19 cellular contexts compared by ENCODE assay signal in the genomic region with DNA sequence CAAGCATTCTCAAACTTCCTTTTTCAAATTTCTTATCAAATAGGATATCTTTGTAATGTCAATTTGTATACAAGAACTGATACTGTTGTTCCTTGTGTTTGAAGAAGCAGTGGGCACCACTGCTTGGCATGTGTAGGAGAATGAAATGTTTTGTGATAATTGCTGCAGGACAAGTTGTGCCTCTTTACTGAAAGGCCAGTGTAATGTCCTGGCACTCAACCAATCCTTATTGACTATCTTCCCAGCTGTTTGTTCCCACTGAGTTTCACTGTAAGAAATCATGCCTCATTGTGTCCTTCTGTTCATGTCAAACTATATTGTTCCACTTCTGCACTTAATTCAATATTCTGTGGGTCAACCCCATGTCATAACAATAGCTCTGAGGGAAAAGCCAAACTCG.
DNase-seq lines count a peak whose midpoint lies in the region; ATAC-seq and TF ChIP-seq lines count a peak whose summit lies in the region.
"Had no signal": no experiment of that assay in that cellular context is flagged by ENCODE, and none has a peak within 500 bp of the region (broad histone marks: within the 10 kb centered on the region; RNA-seq: fewer than 3 reads in every experiment).

No MANE protein-coding gene starts in this region.

- H3K36me3 Mint-ChIP-seq in type B pancreatic cell: no peaks in the 10 kb centered on the region
- H3K36me3 Mint-ChIP-seq in glutamatergic neuron (ENCODE audit: unreplicated experiment): no peaks in the 10 kb centered on the region
- H3K36me3 Mint-ChIP-seq: CD8-positive, alpha-beta memory T cell had no signal

- ATAC-seq in upper lobe of right lung: no peak
- ATAC-seq: Panc1 had no signal

- TF ChIP-seq CTCF in LNCaP clone FGC (IDR thresholded peaks at IDR 0.05; ENCODE audit: control insufficient read depth, extremely low read depth, insufficient read depth): no peak
- no peak for TF ChIP-seq CTCF in upper lobe of right lung (IDR thresholded peaks at IDR 0.05)
- TF ChIP-seq CTCF in type B pancreatic cell (conservative IDR thresholded peaks at IDR 0.05): no peak
- no peak for TF ChIP-seq CTCF in glutamatergic neuron (IDR thresholded peaks at IDR 0.05; ENCODE audit: partially characterized antibody, unreplicated experiment)

- H3K27ac Mint-ChIP-seq in type B pancreatic cell (no peak overlapping the region), glutamatergic neuron (ENCODE audit: unreplicated experiment) (no peak overlapping the region)
- H3K27ac Mint-ChIP-seq: CD8-positive, alpha-beta memory T cell had no signal

- H3K27me3 ChIP-seq in upper lobe of right lung: no peaks in the 10 kb centered on the region
- H3K27me3 ChIP-seq: BLaER1 treated with 17β-estradiol and CSF1 and Interleukin-3, amounts not matched to agents 10 nM and 100 nM had no signal

- peak; percentile 14 for DNase-seq in NCI-H1105 treated with DMSO at 0.1 percent for 48 hours (lab: John Stamatoyannopoulos, UW)
- DNase-seq in NCI-H1105 (lab: John Stamatoyannopoulos, UW): no peak
- DNase-seq in LNCaP clone FGC (ENCODE audit: low read depth): peak; percentile 39
- peak; percentile 54 for DNase-seq in foreskin melanocyte
- peak; percentile 44 for DNase-seq in retina
- no peak for DNase-seq in upper lobe of right lung
- no peak for DNase-seq in type B pancreatic cell (ENCODE audit: extremely low spot score, unreplicated experiment)
- DNase-seq in glutamatergic neuron: no peak
- DNase-seq: CD8-positive, alpha-beta memory T cell; EL; H7; IMR-90; Karpas-422; NCI-H187 treated with DMSO at 0.1 percent for 48 hours; NCI-H2171 treated with DMSO at 0.1 percent for 48 hours; NCI-H774; SK-N-SH had no signal

- no peaks in the 10 kb centered on the region for H3K9me3 Mint-ChIP-seq in type B pancreatic cell
- no peaks in the 10 kb centered on the region for H3K9me3 Mint-ChIP-seq in glutamatergic neuron (ENCODE audit: unreplicated experiment)

- H3K27me3 Mint-ChIP-seq in type B pancreatic cell: no peaks in the 10 kb centered on the region
- no peaks in the 10 kb centered on the region for H3K27me3 Mint-ChIP-seq in glutamatergic neuron (ENCODE audit: unreplicated experiment)

- H3K4me1 Mint-ChIP-seq in type B pancreatic cell (ENCODE audit: unreplicated experiment) (no peaks in the 10 kb centered on the region), glutamatergic neuron (ENCODE audit: low read depth, unreplicated experiment) (no peaks in the 10 kb centered on the region)
- H3K4me1 Mint-ChIP-seq: CD8-positive, alpha-beta memory T cell had no signal

- H3K27ac ChIP-seq in upper lobe of right lung: no peak overlapping the region
- H3K27ac ChIP-seq: BLaER1 treated with 17β-estradiol and CSF1 and Interleukin-3, amounts not matched to agents 10 nM and 100 nM had no signal

- no peaks in the 10 kb centered on the region for H3K36me3 ChIP-seq in upper lobe of right lung
- H3K36me3 ChIP-seq: BLaER1 treated with 17β-estradiol and CSF1 and Interleukin-3, amounts not matched to agents 10 nM and 100 nM had no signal

- no peak overlapping the region for H3K4me3 ChIP-seq in LNCaP clone FGC (ENCODE audit: low read depth, low read length)
- no peak overlapping the region for H3K4me3 ChIP-seq in upper lobe of right lung
- H3K4me3 ChIP-seq: BLaER1 treated with 17β-estradiol and CSF1 and Interleukin-3, amounts not matched to agents 10 nM and 100 nM had no signal

- H3K9me3 ChIP-seq in upper lobe of right lung: no peaks in the 10 kb centered on the region
- H3K9me3 ChIP-seq: BLaER1 treated with 17β-estradiol and CSF1 and Interleukin-3, amounts not matched to agents 10 nM and 100 nM; SK-N-SH had no signal

- intact Hi-C loops in upper lobe of right lung (cut with DNase I): no loop called here

- no peaks in the 10 kb centered on the region for H3K4me1 ChIP-seq in upper lobe of right lung
- H3K4me1 ChIP-seq: BLaER1 treated with 17β-estradiol and CSF1 and Interleukin-3, amounts not matched to agents 10 nM and 100 nM had no signal

- H3K4me3 Mint-ChIP-seq in type B pancreatic cell (no peak overlapping the region), glutamatergic neuron (ENCODE audit: unreplicated experiment) (no peak overlapping the region)
- H3K4me3 Mint-ChIP-seq: CD8-positive, alpha-beta memory T cell had no signal

Comparison
In these comparisons a context has a peak if more than half of its experiments do, and no peak if none do; other contexts are left out.
1. DNase-seq: peak in NCI-H1105 treated with DMSO at 0.1 percent for 48 hours (single experiment), LNCaP clone FGC (single experiment), foreskin melanocyte (single experiment) and retina (single experiment); none in NCI-H1105 (single experiment), upper lobe of right lung (single experiment), type B pancreatic cell (single experiment) and glutamatergic neuron (single experiment).